ENCODE assay signal across 8 cellular contexts in genomic region chr2:20438334-20439192, GRCh38.
DNase-seq lines count a peak whose midpoint lies in the region; ATAC-seq lines count a peak whose summit lies in the region.

No MANE protein-coding gene starts in this region.

- peaks cover 30% of the 10 kb centered on the region for H3K4me1 ChIP-seq in mucosa of stomach (ENCODE audit: control insufficient read depth, insufficient read depth, low read length)

- ATAC-seq in HG02571 (IDR thresholded peaks at IDR 0.05; ENCODE audit: unreplicated experiment): no peak

- H3K4me3 ChIP-seq in mucosa of stomach (ENCODE audit: low read length): peak overlapping the region; percentile 44

- no peaks in the 10 kb centered on the region for H3K9me3 ChIP-seq in mucosa of stomach (ENCODE audit: control insufficient read depth, low read length)

- H3K9ac ChIP-seq in mucosa of stomach (ENCODE audit: low read length): peak overlapping the region; percentile 62

- DNase-seq in AG08396 (ENCODE audit: low spot score): peak; percentile 55
- peak; percentile 68 for DNase-seq in NCI-H2029 treated with DMSO at 0.1 percent for 48 hours (lab: John Stamatoyannopoulos, UW)
- DNase-seq in dedifferentiated amniotic fluid mesenchymal stem cell (ENCODE audit: extremely low spot score): peak; percentile 83
- no peak for DNase-seq in activated CD4-positive, alpha-beta T cell treated with anti-CD3 and anti-CD28 coated beads, Interleukin-2, amount 50 U/mL, for 4 hours
- no peak for DNase-seq in T1000 (lab: John Stamatoyannopoulos, UW)
- no peak for DNase-seq in NK-92 (lab: John Stamatoyannopoulos, UW; ENCODE audit: unreplicated experiment)

- no peaks in the 10 kb centered on the region for H3K36me3 ChIP-seq in mucosa of stomach (ENCODE audit: control insufficient read depth, insufficient read depth, low read length)

- H3K27me3 ChIP-seq in mucosa of stomach (ENCODE audit: control insufficient read depth, insufficient read depth, low read length): no peaks in the 10 kb centered on the region

Comparison
In these comparisons a context has a peak if more than half of its experiments do, and no peak if none do; other contexts are left out.
1. DNase-seq: peak in AG08396 (single experiment), NCI-H2029 treated with DMSO at 0.1 percent for 48 hours (single experiment) and dedifferentiated amniotic fluid mesenchymal stem cell (single experiment); none in activated CD4-positive, alpha-beta T cell treated with anti-CD3 and anti-CD28 coated beads, Interleukin-2, amount 50 U/mL, for 4 hours (0 of 2), T1000 (single experiment) and NK-92 (single experiment).